ENCODE assay signal across 8 cellular contexts in genomic region chr1:113140588-113141446, GRCh38.
DNase-seq lines count a peak whose midpoint lies in the region; ATAC-seq lines count a peak whose summit lies in the region.

No MANE protein-coding gene starts in this region.

- H3K9ac ChIP-seq in BLaER1 treated with 17β-estradiol and CSF1 and Interleukin-3, amounts not matched to agents 10 nM and 100 nM, result peak overlapping the region in 5 of 11 experiments; percentile 15 to 43 (median 28); a peak in 6 of 22 replicates

- H3K36me3 ChIP-seq in BLaER1 treated with 17β-estradiol and CSF1 and Interleukin-3, amounts not matched to agents 10 nM and 100 nM, result no peaks in the 10 kb centered on the region
- no peaks in the 10 kb centered on the region for H3K36me3 ChIP-seq in effector memory CD4-positive, alpha-beta T cell (ENCODE audit: control insufficient read depth, insufficient read depth, low read length)

- no peaks in the 10 kb centered on the region for H3K9me3 Mint-ChIP-seq in activated CD4-positive, alpha-beta memory T cell treated with anti-CD3 and anti-CD28 coated beads, Interleukin-2, amount 10 ng/mL, durations not matched to agents 7 days and 5 days
- H3K9me3 Mint-ChIP-seq in stimulated activated memory B cell treated with anti-CD40 and anti-IgM and Interleukin-4, amounts not matched to agents 10 μg/mL and 1 μg/mL and 100 μg/mL, for 72 hours, result no peaks in the 10 kb centered on the region

- ATAC-seq in GM19025 (IDR thresholded peaks at IDR 0.05; ENCODE audit: low read depth, unreplicated experiment) (peak; percentile 62), HG03432 (IDR thresholded peaks at IDR 0.05; ENCODE audit: unreplicated experiment) (peak; percentile 75)
- ATAC-seq in stimulated activated memory B cell treated with anti-CD40 and anti-IgM and Interleukin-4, amounts not matched to agents 10 μg/mL and 1 μg/mL and 100 μg/mL, for 72 hours, result peak; percentile 81

- H3K4me1 ChIP-seq in BLaER1 treated with 17β-estradiol and CSF1 and Interleukin-3, amounts not matched to agents 10 nM and 100 nM, result peaks cover 16 to 56% (median 27%) of the 10 kb centered on the region in 10 experiments
- H3K4me1 ChIP-seq in effector memory CD4-positive, alpha-beta T cell (ENCODE audit: control insufficient read depth, insufficient read depth, low read length, poor library complexity, severe bottlenecking), result peaks cover 8% of the 10 kb centered on the region

- peaks cover 23% of the 10 kb centered on the region for H3K4me1 Mint-ChIP-seq in activated CD4-positive, alpha-beta memory T cell treated with anti-CD3 and anti-CD28 coated beads, Interleukin-2, amount 10 ng/mL, durations not matched to agents 7 days and 5 days
- peaks cover 9% of the 10 kb centered on the region for H3K4me1 Mint-ChIP-seq in stimulated activated memory B cell treated with anti-CD40 and anti-IgM and Interleukin-4, amounts not matched to agents 10 μg/mL and 1 μg/mL and 100 μg/mL, for 72 hours

- POLR2A ChIA-PET in activated CD4-positive, alpha-beta memory T cell treated with anti-CD3 and anti-CD28 coated beads, Interleukin-2, amount 10 ng/mL, durations not matched to agents 7 days and 5 days (lab: Charles Lee), result no interaction called here

- no peaks in the 10 kb centered on the region for H3K9me3 ChIP-seq in BLaER1 treated with 17β-estradiol and CSF1 and Interleukin-3, amounts not matched to agents 10 nM and 100 nM (replicated peaks in 1 of 11)
- H3K9me3 ChIP-seq in effector memory CD4-positive, alpha-beta T cell (ENCODE audit: control insufficient read depth, low read length), result no peaks in the 10 kb centered on the region

- CTCF ChIA-PET in activated CD4-positive, alpha-beta memory T cell treated with anti-CD3 and anti-CD28 coated beads, Interleukin-2, amount 10 ng/mL, durations not matched to agents 7 days and 5 days (lab: Charles Lee), result interaction anchor here (1.2 to 2.0 kb wide), 8 partner anchors 9 to 569 kb away, joined by 3 to 9 read pairs (median 7); partner anchors contain the start of gene LRIG2

- peak; percentile 85 for DNase-seq in NCI-H82 (lab: John Stamatoyannopoulos, UW)
- DNase-seq in activated CD4-positive, alpha-beta memory T cell treated with anti-CD3 and anti-CD28 coated beads, Interleukin-2, amount 10 ng/mL, durations not matched to agents 7 days and 5 days, result peak; percentile 61
- DNase-seq in effector memory CD4-positive, alpha-beta T cell, result peak; percentile 6 to 30 (median 7)
- peak; percentile 85 for DNase-seq in midbrain (lab: John Stamatoyannopoulos, UW)

- H3K36me3 Mint-ChIP-seq in activated CD4-positive, alpha-beta memory T cell treated with anti-CD3 and anti-CD28 coated beads, Interleukin-2, amount 10 ng/mL, durations not matched to agents 7 days and 5 days (ENCODE audit: low read depth), result no peaks in the 10 kb centered on the region
- H3K36me3 Mint-ChIP-seq in stimulated activated memory B cell treated with anti-CD40 and anti-IgM and Interleukin-4, amounts not matched to agents 10 μg/mL and 1 μg/mL and 100 μg/mL, for 72 hours, result no peaks in the 10 kb centered on the region

- no peaks in the 10 kb centered on the region for H3K27me3 Mint-ChIP-seq in activated CD4-positive, alpha-beta memory T cell treated with anti-CD3 and anti-CD28 coated beads, Interleukin-2, amount 10 ng/mL, durations not matched to agents 7 days and 5 days
- no peaks in the 10 kb centered on the region for H3K27me3 Mint-ChIP-seq in stimulated activated memory B cell treated with anti-CD40 and anti-IgM and Interleukin-4, amounts not matched to agents 10 μg/mL and 1 μg/mL and 100 μg/mL, for 72 hours

- H3K27ac Mint-ChIP-seq in activated CD4-positive, alpha-beta memory T cell treated with anti-CD3 and anti-CD28 coated beads, Interleukin-2, amount 10 ng/mL, durations not matched to agents 7 days and 5 days, result no peak overlapping the region
- H3K27ac Mint-ChIP-seq in stimulated activated memory B cell treated with anti-CD40 and anti-IgM and Interleukin-4, amounts not matched to agents 10 μg/mL and 1 μg/mL and 100 μg/mL, for 72 hours, result peak overlapping the region; percentile 64

- H3K27me3 ChIP-seq in BLaER1 treated with 17β-estradiol and CSF1 and Interleukin-3, amounts not matched to agents 10 nM and 100 nM, result no peaks in the 10 kb centered on the region
- H3K27me3 ChIP-seq in effector memory CD4-positive, alpha-beta T cell (replicated peaks; ENCODE audit: control insufficient read depth, insufficient read depth, low read length, poor library complexity, severe bottlenecking), result no peaks in the 10 kb centered on the region

- H3K27ac ChIP-seq in BLaER1 treated with 17β-estradiol and CSF1 and Interleukin-3, amounts not matched to agents 10 nM and 100 nM, result peak overlapping the region in 8 of 11 experiments; percentile 5 to 69 (median 40); a peak in 14 of 22 replicates
- no peak overlapping the region for H3K27ac ChIP-seq in effector memory CD4-positive, alpha-beta T cell (ENCODE audit: insufficient read depth, low read length, poor library complexity, severe bottlenecking)

- H4K20me1 ChIP-seq in BLaER1 treated with 17β-estradiol and CSF1 and Interleukin-3, amounts not matched to agents 10 nM and 100 nM, result no peaks in the 10 kb centered on the region

- H3K4me3 ChIP-seq in BLaER1 treated with 17β-estradiol and CSF1 and Interleukin-3, amounts not matched to agents 10 nM and 100 nM, result peak overlapping the region in 2 of 10 experiments; percentile 9 to 35; a peak in 2 of 20 replicates
- no peak overlapping the region for H3K4me3 ChIP-seq in effector memory CD4-positive, alpha-beta T cell (ENCODE audit: insufficient read depth, low read depth, low read length, poor library complexity, severe bottlenecking)

- H3K4me3 Mint-ChIP-seq in activated CD4-positive, alpha-beta memory T cell treated with anti-CD3 and anti-CD28 coated beads, Interleukin-2, amount 10 ng/mL, durations not matched to agents 7 days and 5 days, result no peak overlapping the region
- H3K4me3 Mint-ChIP-seq in stimulated activated memory B cell treated with anti-CD40 and anti-IgM and Interleukin-4, amounts not matched to agents 10 μg/mL and 1 μg/mL and 100 μg/mL, for 72 hours, result peak overlapping the region; percentile 15

- H3K4me2 ChIP-seq in BLaER1 treated with 17β-estradiol and CSF1 and Interleukin-3, amounts not matched to agents 10 nM and 100 nM, result peak overlapping the region; percentile 6 to 92 (median 48); a peak in 20 of 22 replicates

Comparison
In these comparisons a context has a peak if more than half of its experiments do, and no peak if none do; other contexts are left out.
1. DNase-seq: peak in every context shown above with its lines; median percentile 85 in NCI-H82; 85 in midbrain; 61 in activated CD4-positive, alpha-beta memory T cell treated with anti-CD3 and anti-CD28 coated beads, Interleukin-2, amount 10 ng/mL, durations not matched to agents 7 days and 5 days; 7 in effector memory CD4-positive, alpha-beta T cell.